ENCODE assay signal across 24 cellular contexts in the genomic region with DNA sequence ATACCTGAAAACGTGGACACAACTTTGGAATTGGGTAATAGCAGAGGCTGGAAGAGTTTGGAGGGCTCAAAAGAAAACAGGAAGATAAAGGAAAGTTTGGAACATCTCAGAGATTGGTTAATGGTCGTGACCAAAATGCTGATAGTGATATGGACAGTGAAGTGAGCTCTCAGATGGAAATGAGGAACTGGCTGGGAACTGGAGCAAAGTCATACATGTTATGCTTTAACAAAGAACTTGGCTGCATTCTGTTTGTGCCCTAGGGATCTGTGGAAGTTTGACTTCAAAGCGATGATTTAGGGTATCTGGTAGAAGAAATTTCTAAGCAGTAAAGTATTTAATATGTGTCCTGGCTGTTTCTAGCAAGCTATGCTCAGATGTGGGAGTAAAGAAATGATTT.
"Had no signal": no experiment of that assay in that cellular context is flagged by ENCODE, and none has a peak within 500 bp of the region (broad histone marks: within the 10 kb centered on the region; RNA-seq: fewer than 3 reads in every experiment).

No MANE protein-coding gene starts in this region.

- DNase-seq: dorsolateral prefrontal cortex; effector CD4-positive, alpha-beta T cell; foreskin fibroblast; gastrocnemius medialis; head of caudate nucleus; kidney; mesenchymal stem cell; naive thymus-derived CD4-positive, alpha-beta T cell; stimulated activated CD4-positive, alpha-beta T cell treated with anti-CD3 and anti-CD28 coated beads, Interleukin-12 subunit alpha, Interleukin-12 subunit beta, amount 100 ng/mL, for 4 hours; stimulated activated CD4-positive, alpha-beta T cell treated with anti-CD3 and anti-CD28 coated beads, Interleukin-1b, Interleukin-23, amount 100 ng/mL, for 48 hours; stimulated activated CD4-positive, alpha-beta T cell treated with anti-CD3 and anti-CD28 coated beads, Interleukin-4, amount 100 ng/mL, for 1 hour; stimulated activated CD8-positive, alpha-beta memory T cell treated with anti-CD3 and anti-CD28 coated beads, Interleukin-4, amount 100 ng/mL, for 48 hours; stimulated activated naive CD4-positive, alpha-beta T cell; stimulated activated naive CD8-positive, alpha-beta T cell treated with anti-CD3 and anti-CD28 coated beads, Interleukin-15, amount 100 ng/mL, for 72 hours; transverse colon; upper lobe of right lung; uterus had no signal

- H3K4me3 ChIP-seq: dorsolateral prefrontal cortex, gastrocnemius medialis, neural progenitor cell, prostate gland, right atrium auricular region, smooth muscle cell, suprapubic skin, transverse colon, upper lobe of right lung, uterus had no signal

- H3K4me1 Mint-ChIP-seq: mesothelial cell of epicardium; naive thymus-derived CD4-positive, alpha-beta T cell; nephron; neural progenitor cell; stimulated activated naive CD8-positive, alpha-beta T cell treated with anti-CD3 and anti-CD28 coated beads, Interleukin-15, amount 100 ng/mL, for 72 hours had no signal

- H3K27ac Mint-ChIP-seq: mesothelial cell of epicardium; naive thymus-derived CD4-positive, alpha-beta T cell; nephron; neural progenitor cell; stimulated activated naive CD8-positive, alpha-beta T cell treated with anti-CD3 and anti-CD28 coated beads, Interleukin-15, amount 100 ng/mL, for 72 hours had no signal

- H3K4me3 Mint-ChIP-seq: mesothelial cell of epicardium; naive thymus-derived CD4-positive, alpha-beta T cell; nephron; neural progenitor cell; stimulated activated naive CD8-positive, alpha-beta T cell treated with anti-CD3 and anti-CD28 coated beads, Interleukin-15, amount 100 ng/mL, for 72 hours had no signal
